In genomic region chr10:110215286-110215685, GRCh38 we compare ENCODE assay signal across 23 cellular contexts. TPM values are rescaled to one million over a fixed set of nuclear protein-coding genes. Genes with fewer than 3 reads are reported as not detected.
DNase-seq lines count a peak whose midpoint lies in the region; ATAC-seq and TF ChIP-seq lines count a peak whose summit lies in the region.
"Had no signal": no experiment of that assay in that cellular context is flagged by ENCODE, and none has a peak within 500 bp of the region (broad histone marks: within the 10 kb centered on the region; RNA-seq: fewer than 3 reads in every experiment).

No MANE protein-coding gene starts in this region.

- POLR2A ChIA-PET in naive thymus-derived CD8-positive, alpha-beta T cell (lab: Charles Lee) = no interaction called here

- peaks cover 0 to 6% (median 0%) of the 10 kb centered on the region in 11 experiments; a peak in 1 of 22 replicates for H3K36me3 ChIP-seq in BLaER1 treated with 17β-estradiol and CSF1 and Interleukin-3, amounts not matched to agents 10 nM and 100 nM
- no peaks in the 10 kb centered on the region for H3K36me3 ChIP-seq in psoas muscle (ENCODE audit: insufficient read depth in 1 of 2, low read depth in 1 of 2)
- H3K36me3 ChIP-seq: pancreas, SJCRH30, vagina had no signal

- H3K4me1 Mint-ChIP-seq in naive thymus-derived CD8-positive, alpha-beta T cell = peaks cover 19 to 54% (median 27%) of the 10 kb centered on the region in 4 donors

- H3K4me3 Mint-ChIP-seq in naive thymus-derived CD8-positive, alpha-beta T cell = no peak overlapping the region
- H3K4me3 Mint-ChIP-seq: activated CD4-positive, alpha-beta memory T cell treated with anti-CD3 and anti-CD28 coated beads for 36 hours; activated naive CD8-positive, alpha-beta T cell treated with anti-CD3 and anti-CD28 coated beads, Interleukin-2, amount 50 U/mL, for 24 hours; GM23338 had no signal

- no peak overlapping the region for H3K27ac ChIP-seq in BLaER1 treated with 17β-estradiol and CSF1 and Interleukin-3, amounts not matched to agents 10 nM and 100 nM
- H3K27ac ChIP-seq in HL-60 (replicated peaks) (peak overlapping the region; percentile 69), coronary artery (peak overlapping the region; percentile 65 to 74), psoas muscle (peak overlapping the region; percentile 32)
- H3K27ac ChIP-seq: C4-2B, PC-9, SJCRH30, vagina had no signal

- H3K9me3 Mint-ChIP-seq in naive thymus-derived CD8-positive, alpha-beta T cell = no peaks in the 10 kb centered on the region
- H3K9me3 Mint-ChIP-seq: activated CD4-positive, alpha-beta memory T cell treated with anti-CD3 and anti-CD28 coated beads for 36 hours; activated naive CD8-positive, alpha-beta T cell treated with anti-CD3 and anti-CD28 coated beads, Interleukin-2, amount 50 U/mL, for 24 hours; GM23338 had no signal

- H4K20me1 ChIP-seq in BLaER1 treated with 17β-estradiol and CSF1 and Interleukin-3, amounts not matched to agents 10 nM and 100 nM = peaks cover 0 to 70% (median 0%) of the 10 kb centered on the region in 11 experiments; a peak in 4 of 22 replicates

- H3K4me1 ChIP-seq in BLaER1 treated with 17β-estradiol and CSF1 and Interleukin-3, amounts not matched to agents 10 nM and 100 nM = peaks cover 57 to 81% (median 64%) of the 10 kb centered on the region in 10 experiments
- H3K4me1 ChIP-seq in psoas muscle = peaks cover 30% of the 10 kb centered on the region

- no peak for TF ChIP-seq CTCF in HL-60 (IDR thresholded peaks at IDR 0.05; ENCODE audit: insufficient read depth, low read length)
- TF ChIP-seq CTCF in coronary artery (IDR thresholded peaks at IDR 0.05) = no peak
- TF ChIP-seq CTCF in psoas muscle (IDR thresholded peaks at IDR 0.05) = no peak

- no peak for ATAC-seq in psoas muscle
- ATAC-seq in HG03432 (IDR thresholded peaks at IDR 0.05; ENCODE audit: unreplicated experiment) = no peak
- ATAC-seq in naive thymus-derived CD8-positive, alpha-beta T cell = no peak
- no peak for ATAC-seq in HG02981 (IDR thresholded peaks at IDR 0.05; ENCODE audit: unreplicated experiment)
- ATAC-seq in HG03571 (IDR thresholded peaks at IDR 0.05; ENCODE audit: unreplicated experiment) = no peak
- ATAC-seq: activated naive CD8-positive, alpha-beta T cell treated with anti-CD3 and anti-CD28 coated beads, Interleukin-2, amount 50 U/mL, for 24 hours; body of pancreas; sciatic nerve had no signal

- H3K9me3 ChIP-seq in BLaER1 treated with 17β-estradiol and CSF1 and Interleukin-3, amounts not matched to agents 10 nM and 100 nM (replicated peaks in 1 of 11) = no peaks in the 10 kb centered on the region
- H3K9me3 ChIP-seq in psoas muscle = no peaks in the 10 kb centered on the region
- H3K9me3 ChIP-seq: body of pancreas, pancreas, SJCRH30, vagina had no signal

- H3K9ac ChIP-seq in BLaER1 treated with 17β-estradiol and CSF1 and Interleukin-3, amounts not matched to agents 10 nM and 100 nM = no peak overlapping the region

- H3K27ac Mint-ChIP-seq in naive thymus-derived CD8-positive, alpha-beta T cell = no peak overlapping the region
- H3K27ac Mint-ChIP-seq: activated CD4-positive, alpha-beta memory T cell treated with anti-CD3 and anti-CD28 coated beads for 36 hours; activated naive CD8-positive, alpha-beta T cell treated with anti-CD3 and anti-CD28 coated beads, Interleukin-2, amount 50 U/mL, for 24 hours; GM23338 had no signal

- no peaks in the 10 kb centered on the region for H3K36me3 Mint-ChIP-seq in naive thymus-derived CD8-positive, alpha-beta T cell

- H3K27me3 Mint-ChIP-seq in naive thymus-derived CD8-positive, alpha-beta T cell = peaks cover 0 to 12% (median 7%) of the 10 kb centered on the region in 5 donors
- H3K27me3 Mint-ChIP-seq: activated CD4-positive, alpha-beta memory T cell treated with anti-CD3 and anti-CD28 coated beads for 36 hours had no signal

- WGBS in psoas muscle, 3 donors = 90 to 97% (median 93%) methylated on average over 3 of the region's 3 CpGs

- H3K4me3 ChIP-seq in BLaER1 treated with 17β-estradiol and CSF1 and Interleukin-3, amounts not matched to agents 10 nM and 100 nM = no peak overlapping the region
- H3K4me3 ChIP-seq in HL-60 (replicated peaks; ENCODE audit: insufficient read depth, low read length) = no peak overlapping the region
- no peak overlapping the region for H3K4me3 ChIP-seq in coronary artery
- H3K4me3 ChIP-seq in psoas muscle = no peak overlapping the region
- H3K4me3 ChIP-seq: body of pancreas, GM23338, pancreas, PC-9, SJCRH30, vagina had no signal

- H3K27me3 ChIP-seq in BLaER1 treated with 17β-estradiol and CSF1 and Interleukin-3, amounts not matched to agents 10 nM and 100 nM = no peaks in the 10 kb centered on the region
- H3K27me3 ChIP-seq in HL-60 (ENCODE audit: insufficient read depth, poor library complexity, severe bottlenecking) (no peaks in the 10 kb centered on the region), psoas muscle (ENCODE audit: insufficient read depth in 3 of 3, low read length in 2 of 3) (no peaks in the 10 kb centered on the region)
- H3K27me3 ChIP-seq: body of pancreas, pancreas, SJCRH30, vagina had no signal

- intact Hi-C loops in psoas muscle (cut with DNase I) = no loop called here

- DNase-seq in HL-60 (ENCODE audit: low read depth in 1 of 2, low spot score in 1 of 2) (no peak), coronary artery (ENCODE audit: low spot score) (no peak), psoas muscle (no peak)
- no peak for DNase-seq in naive thymus-derived CD8-positive, alpha-beta T cell
- DNase-seq: activated CD4-positive, alpha-beta memory T cell treated with anti-CD3 and anti-CD28 coated beads for 36 hours; activated effector memory CD4-positive, alpha-beta T cell treated with anti-CD3 and anti-CD28 coated beads, Interleukin-2, amount 50 U/mL, for 16 hours; activated naive CD8-positive, alpha-beta T cell treated with anti-CD3 and anti-CD28 coated beads, Interleukin-2, amount 50 U/mL, for 24 hours; body of pancreas; cortex of kidney; NCI-H1436 treated with DMSO at 0.1 percent for 48 hours; NCI-H2171; NCI-H748 treated with DMSO at 0.1 percent for 48 hours; pancreas; PC-9 had no signal

- peak overlapping the region; percentile 62 to 77 (median 65); a peak in 21 of 22 replicates for H3K4me2 ChIP-seq in BLaER1 treated with 17β-estradiol and CSF1 and Interleukin-3, amounts not matched to agents 10 nM and 100 nM
- H3K4me2 ChIP-seq: GM23338, PC-9 had no signal

RNA-seq across cellular contexts. Expression of gene MXI1, which starts 7.9 kb away (rescaled TPM):
- 10 to 100 TPM; 20.5 to 50.3 (median 34.8) TPM for total RNA-seq in psoas muscle
- polyA plus RNA-seq in psoas muscle = 10 to 100 TPM in 2 of 3 donors, 1 to 10 TPM in 1; 5.5 to 33.3 (median 27.1) TPM
- 10 to 100 TPM; 36.9 to 37.7 TPM for total RNA-seq in naive thymus-derived CD8-positive, alpha-beta T cell
- polyA plus RNA-seq in naive thymus-derived CD8-positive, alpha-beta T cell = 10 to 100 TPM; 18.1 to 20.9 (median 20.1) TPM

Comparison
In these comparisons a context has a peak if more than half of its experiments do, and no peak if none do; other contexts are left out.
1. H3K27ac ChIP-seq: peak in HL-60 (single experiment), coronary artery (2 of 2) and psoas muscle (single experiment); none in BLaER1 treated with 17β-estradiol and CSF1 and Interleukin-3, amounts not matched to agents 10 nM and 100 nM (0 of 11).